ENCODE assay signal across 1 cellular context in genomic region chr9:136510561-136510960, GRCh38.
TF ChIP-seq lines count a peak whose summit lies in the region.

No MANE protein-coding gene starts in this region.

TF ChIP-seq in liver, 16 proteins besides CTCF, POLR2A, EP300 and RAD21 (continued from another document):
- no peak for TF ChIP-seq ZBTB33 (IDR thresholded peaks at IDR 0.05)
- no peak for TF ChIP-seq FOXA2 (IDR thresholded peaks at IDR 0.05)
